Comparison of ENCODE assay signal across 26 cellular contexts in the genomic region with DNA sequence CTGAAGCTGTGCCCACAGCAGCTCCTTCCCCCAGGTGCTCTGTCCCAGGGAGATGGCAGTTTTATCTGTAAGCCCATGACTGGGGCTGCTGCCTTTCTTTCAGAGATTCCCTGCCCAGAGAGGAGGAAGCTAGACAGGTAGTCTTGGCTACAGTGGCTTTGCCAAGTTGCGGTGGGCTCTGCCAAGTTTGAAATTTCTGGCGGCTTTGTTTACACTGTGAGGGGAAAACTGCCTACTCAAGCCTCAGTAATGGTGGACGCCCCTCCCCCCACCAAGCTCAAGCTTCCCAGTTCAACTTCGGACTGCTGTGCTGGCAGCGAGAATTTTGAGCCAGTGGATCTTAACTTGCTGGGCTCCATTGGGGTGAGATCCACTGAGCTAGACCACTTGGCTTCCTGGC.
"Had no signal": no experiment of that assay in that cellular context is flagged by ENCODE, and none has a peak within 500 bp of the region (broad histone marks: within the 10 kb centered on the region; RNA-seq: fewer than 3 reads in every experiment).

No MANE protein-coding gene starts in this region.

- H3K27me3 ChIP-seq: neutrophil, pancreas, right lobe of liver, spleen, suprapubic skin, testis, tibial artery, transverse colon, upper lobe of right lung, uterus had no signal

- H3K4me1 ChIP-seq: pancreas, psoas muscle, right lobe of liver, spleen, suprapubic skin, testis, tibial artery, transverse colon, upper lobe of right lung, uterus had no signal

- H3K4me2 ChIP-seq: smooth muscle cell had no signal

- H3K36me3 ChIP-seq: neutrophil, pancreas, right lobe of liver, spleen, suprapubic skin, transverse colon, upper lobe of right lung, uterus had no signal

- H3K9me3 ChIP-seq: neutrophil, pancreas, right lobe of liver, testis, transverse colon, upper lobe of right lung had no signal

- H3K4me3 ChIP-seq: pancreas, psoas muscle, right lobe of liver, skin epidermis, smooth muscle cell, spleen, suprapubic skin, testis, tibial artery, transverse colon, upper lobe of right lung, uterus had no signal

- H3K27ac ChIP-seq: neutrophil, pancreas, psoas muscle, right lobe of liver, skin epidermis, spleen, suprapubic skin, testis, tibial artery, transverse colon, upper lobe of right lung, uterus had no signal

- DNase-seq: naive thymus-derived CD8-positive, alpha-beta T cell; nephron progenitor cell; psoas muscle; right lobe of liver; spleen; stimulated activated CD4-positive, alpha-beta T cell treated with anti-CD3 and anti-CD28 coated beads, Interleukin-12 subunit alpha, Interleukin-12 subunit beta, amount 100 ng/mL, for 4 hours; stimulated activated CD4-positive, alpha-beta T cell treated with anti-CD3 and anti-CD28 coated beads, Interleukin-1b, Interleukin-23, amount 100 ng/mL, for 48 hours; stimulated activated CD4-positive, alpha-beta T cell treated with anti-CD3 and anti-CD28 coated beads, Interleukin-4, amount 100 ng/mL, for 1 hour; stimulated activated CD4-positive, alpha-beta T cell treated with anti-CD3 and anti-CD28 coated beads, Interleukin-4, amount 100 ng/mL, for 4 hours; stimulated activated CD8-positive, alpha-beta memory T cell treated with anti-CD3 and anti-CD28 coated beads, Interleukin-4, amount 100 ng/mL, for 48 hours; stimulated activated naive CD4-positive, alpha-beta T cell; stimulated activated naive CD8-positive, alpha-beta T cell treated with anti-CD3 and anti-CD28 coated beads, Interleukin-15, amount 100 ng/mL, for 72 hours; stimulated activated naive CD8-positive, alpha-beta T cell treated with anti-CD3 and anti-CD28 coated beads, Interleukin-15, Interleukin-2, amounts not matched to agents 100 U/mL and 50 U/mL, for 24 hours; testis; tibial artery; transverse colon; upper lobe of right lung; uterus had no signal

- ATAC-seq: naive thymus-derived CD8-positive, alpha-beta T cell; natural killer cell treated with Interleukin-12 subunit alpha and Interleukin-12 subunit beta and Interleukin-15 and Interleukin-18, amount 100 ng/mL, for 72 hours; pancreas; psoas muscle; right cardiac atrium; right lobe of liver; stimulated activated memory B cell treated with anti-CD40 and anti-IgM and Interleukin-4, amounts not matched to agents 10 μg/mL and 1 μg/mL and 100 μg/mL, for 72 hours; stimulated activated naive CD8-positive, alpha-beta T cell treated with anti-CD3 and anti-CD28 coated beads, Interleukin-15, amount 100 ng/mL, for 72 hours; stimulated activated naive CD8-positive, alpha-beta T cell treated with anti-CD3 and anti-CD28 coated beads, Interleukin-15, Interleukin-2, amounts not matched to agents 100 U/mL and 50 U/mL, for 24 hours; upper lobe of right lung had no signal
